ENCODE assay signal across 8 cellular contexts in the genomic region with DNA sequence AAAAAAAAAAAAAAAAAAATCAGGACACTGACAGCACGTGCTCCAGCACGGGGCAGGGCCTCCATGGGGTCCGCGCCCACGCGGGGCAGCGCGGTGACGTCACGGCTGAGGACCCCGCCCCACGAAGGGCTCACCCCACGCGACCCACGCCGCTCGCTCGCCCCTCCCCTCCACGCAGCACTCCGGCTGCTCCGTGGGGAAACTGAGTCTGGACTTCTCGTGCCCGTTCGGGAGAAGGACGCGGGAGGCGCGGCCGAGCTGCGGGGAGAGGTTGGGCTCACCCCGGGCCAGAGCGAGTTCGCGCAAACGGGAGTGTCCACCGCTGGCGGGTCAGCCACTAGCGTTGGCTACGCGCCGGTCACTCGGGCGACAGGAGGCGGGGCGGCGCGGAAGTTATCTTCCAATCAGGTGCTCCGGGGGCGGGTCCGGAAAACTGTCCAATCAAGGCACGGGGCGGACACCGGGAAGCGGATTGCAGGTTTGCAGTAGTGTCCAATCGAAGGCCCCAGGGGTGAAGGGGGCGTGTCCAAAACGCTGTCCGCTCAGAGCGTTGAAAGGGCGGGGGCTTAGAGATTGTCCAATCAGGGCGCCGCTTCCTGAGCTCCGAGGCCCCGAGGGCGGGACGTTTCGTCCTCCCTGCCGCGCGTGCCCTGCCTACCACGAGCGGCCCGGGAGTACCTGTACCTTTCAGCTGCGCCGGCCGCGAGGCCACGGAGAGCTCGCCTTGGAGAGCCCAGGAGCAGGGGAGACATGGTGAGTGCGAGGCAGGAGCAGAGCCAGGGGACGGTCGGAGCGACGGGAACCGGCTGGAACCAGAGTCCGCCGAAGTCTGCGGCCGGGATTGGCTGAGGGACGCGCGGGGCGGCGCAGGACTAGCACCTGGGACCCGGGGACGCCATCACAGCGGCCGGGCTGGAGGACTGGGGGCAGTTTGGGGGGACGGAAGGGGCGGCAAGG. TPM values are rescaled to one million over a fixed set of nuclear protein-coding genes. Genes with fewer than 3 reads are reported as not detected.
A peak's percentile ranks its signal among the peaks of the same experiment; 100 is the strongest.
DNase-seq lines count a peak whose midpoint lies in the region; ATAC-seq and TF ChIP-seq lines count a peak whose summit lies in the region.

A gene (plus strand): TSS at position 633 of the 957 bp plus-strand sequence. CDS start 118 bp downstream, at position 751.

- H3K4me1 ChIP-seq in heart right ventricle (peaks cover 0 to 10% (median 6%) of the 10 kb centered on the region in 9 donors), upper lobe of left lung (peaks cover 11 to 24% (median 13%) of the 10 kb centered on the region in 4 donors)

- H3K36me3 ChIP-seq in heart right ventricle, result no peaks in the 10 kb centered on the region
- no peaks in the 10 kb centered on the region for H3K36me3 ChIP-seq in upper lobe of left lung

- WGBS in heart right ventricle, 2 donors, result 0% methylated on average over 98 to 100 of the region's 100 CpGs
- 0% methylated on average over 19 to 84 of the region's 100 CpGs for WGBS in upper lobe of left lung, 2 donors

- H3K4me3 ChIP-seq in GM12864 (ENCODE audit: low read depth, low read length), result peak within 1 kb of the TSS; percentile 71
- H3K4me3 ChIP-seq in heart right ventricle, result peak within 1 kb of the TSS; percentile 54 to 94 (median 68)
- H3K4me3 ChIP-seq in upper lobe of left lung, result peak within 1 kb of the TSS; percentile 64 to 93 (median 70)

- peak; percentile 92 for DNase-seq in GM12864 (ENCODE audit: low read depth)
- peak; percentile 95 for DNase-seq in NCI-H1417 treated with DMSO at 0.1 percent for 48 hours (lab: John Stamatoyannopoulos, UW)
- DNase-seq in T-helper 1 cell, result peak; percentile 96 to 98 (median 98)
- DNase-seq in amniotic stem cell (lab: John Stamatoyannopoulos, UW), result peak; percentile 100
- DNase-seq in heart right ventricle, result peak; percentile 100
- peak; percentile 99 for DNase-seq in pons (ENCODE audit: low spot score)
- peak; percentile 98 to 100 for DNase-seq in upper lobe of left lung

- H3K9me3 ChIP-seq in heart right ventricle, result peaks cover 0 to 19% (median 11%) of the 10 kb centered on the region in 11 donors
- peaks cover 4 to 17% (median 9%) of the 10 kb centered on the region in 4 donors for H3K9me3 ChIP-seq in upper lobe of left lung

- peak in 2 of 4 donors; percentile 58 to 75 for TF ChIP-seq POLR2A in upper lobe of left lung (IDR thresholded peaks at IDR 0.05)

- peak within 1 kb of the TSS; percentile 31 to 90 (median 81) for H3K27ac ChIP-seq in heart right ventricle
- peak within 1 kb of the TSS; percentile 88 to 94 (median 89) for H3K27ac ChIP-seq in upper lobe of left lung

- peak; percentile 96 for ATAC-seq in HG02678 (IDR thresholded peaks at IDR 0.05; ENCODE audit: unreplicated experiment)
- peak; percentile 98 to 100 (median 100) for ATAC-seq in heart right ventricle
- ATAC-seq in upper lobe of left lung (ENCODE audit: low FRiP score in 2 of 2), result peak; percentile 99 to 100

- no peak for TF ChIP-seq CTCF in GM12864 (IDR thresholded peaks at IDR 0.05; ENCODE audit: low read depth, low read length, missing control alignments)
- no peak for TF ChIP-seq CTCF in heart right ventricle (IDR thresholded peaks at IDR 0.05)
- TF ChIP-seq CTCF in upper lobe of left lung (IDR thresholded peaks at IDR 0.05), result peak in 2 of 6 experiments; percentile 16 to 34

- H3K27me3 ChIP-seq in heart right ventricle, result no peaks in the 10 kb centered on the region
- no peaks in the 10 kb centered on the region for H3K27me3 ChIP-seq in upper lobe of left lung

- intact Hi-C loops in heart right ventricle (cut with DNase I), result loop anchor here in 5 of 10 donors (2.0 to 5.0 kb wide), 4 partner anchors 42 to 50 kb away; a partner anchor contains a TSS

- no peak for TF ChIP-seq EP300 in upper lobe of left lung (IDR thresholded peaks at IDR 0.05)

RNA-seq across cellular contexts. Expression of the gene that starts here (rescaled TPM):
- 1 to 10 TPM; 1.0 to 5.5 (median 3.0) TPM for total RNA-seq in heart right ventricle
- 1 to 10 TPM; 2.8 to 3.2 TPM for polyA plus RNA-seq in heart right ventricle
- 1 to 10 TPM; 5.2 to 9.8 (median 6.1) TPM for total RNA-seq in upper lobe of left lung

Comparison
In these comparisons a context has a peak if more than half of its experiments do, and no peak if none do; other contexts are left out.
1. Peak in every context shown above with its lines: DNase-seq, ATAC-seq, H3K4me3 ChIP-seq and H3K27ac ChIP-seq.